In the genomic region with DNA sequence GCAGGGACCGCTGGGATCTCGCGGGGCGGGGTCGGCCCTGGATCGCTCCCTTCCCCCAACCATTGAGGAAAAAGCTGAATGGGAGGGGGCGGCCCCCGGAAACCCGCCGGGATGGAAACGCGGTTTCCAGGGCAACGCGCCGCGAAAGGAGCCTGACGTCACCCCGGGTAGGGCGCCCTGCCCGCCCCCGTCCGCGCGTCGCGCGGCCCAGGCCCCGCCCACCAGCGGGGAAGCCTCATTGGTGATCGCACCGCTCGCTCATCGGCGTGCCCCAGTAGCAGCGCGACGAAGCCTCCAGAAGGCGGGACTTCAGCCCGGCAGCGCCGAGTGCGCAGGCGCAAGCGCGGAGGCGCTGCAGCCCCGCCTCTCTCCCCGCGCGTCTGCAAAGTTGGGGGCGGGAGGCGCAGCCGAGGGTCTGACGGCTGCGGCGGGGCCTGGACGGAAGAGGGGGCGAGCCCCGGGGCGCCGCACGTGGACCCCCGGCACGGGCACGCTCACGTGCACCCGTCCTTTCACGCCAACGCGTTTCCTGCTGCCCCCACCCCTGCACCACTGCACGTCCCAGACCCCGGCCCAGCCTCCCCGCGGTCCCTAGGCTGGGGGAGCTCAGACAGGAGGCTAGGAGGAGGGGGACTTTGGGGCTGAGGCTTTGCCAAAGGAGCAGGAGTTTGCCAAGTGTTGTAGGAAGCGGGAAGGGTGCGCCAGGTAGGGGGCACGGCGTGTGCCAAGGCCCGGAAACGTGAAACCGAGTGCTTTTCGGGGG, we compare ENCODE assay signal across 8 cellular contexts.
DNase-seq lines count a peak whose midpoint lies in the region; ATAC-seq and FAIRE-seq lines count a peak whose summit lies in the region.

No MANE protein-coding gene starts in this region.

- DNase-seq in AML-193 (lab: John Stamatoyannopoulos, UW) (peak; percentile 77 to 86), GM19239 (ENCODE audit: insufficient read length, low spot score) (peak; percentile 92), NCI-H526 (lab: John Stamatoyannopoulos, UW) (peak; percentile 71 to 93), left kidney (ENCODE audit: low read depth, low spot score) (peak; percentile 98)
- peak; percentile 98 for DNase-seq in activated CD4-positive, alpha-beta T cell treated with anti-CD3 and anti-CD28 coated beads for 48 hours
- peak; percentile 97 for DNase-seq in stimulated activated CD4-positive, alpha-beta T cell treated with anti-CD3 and anti-CD28 coated beads, Interleukin-1b, Interleukin-23, amount 100 ng/mL, for 48 hours

- H3K27ac ChIP-seq in cingulate gyrus (ENCODE audit: low read depth, low read length), result peak overlapping the region; percentile 94

- peak; percentile 37 for ATAC-seq in HG03457 (IDR thresholded peaks at IDR 0.05; ENCODE audit: unreplicated experiment)

- FAIRE-seq in GM19239 (lab: Jason Lieb, UNC), result peak; percentile 90

Comparison
In these comparisons a context has a peak if more than half of its experiments do, and no peak if none do; other contexts are left out.
1. Peak in every context shown above with its lines: DNase-seq, ATAC-seq and H3K27ac ChIP-seq.